ENCODE assay signal across 25 cellular contexts in genomic region chr18:25295624-25296138, GRCh38. TPM values are rescaled to one million over a fixed set of nuclear protein-coding genes. Genes with fewer than 3 reads are reported as not detected.
DNase-seq lines count a peak whose midpoint lies in the region; ATAC-seq, FAIRE-seq and TF ChIP-seq lines count a peak whose summit lies in the region.
"Had no signal": no experiment of that assay in that cellular context is flagged by ENCODE, and none has a peak within 500 bp of the region (broad histone marks: within the 10 kb centered on the region; RNA-seq: fewer than 3 reads in every experiment).

No MANE protein-coding gene starts in this region.

- H4K91ac ChIP-seq in H1 (replicated peaks; ENCODE audit: insufficient read length, low read length), result no peak overlapping the region

- no peaks in the 10 kb centered on the region for H3K27me3 Mint-ChIP-seq in glutamatergic neuron (ENCODE audit: unreplicated experiment)
- H3K27me3 Mint-ChIP-seq in activated CD8-positive, alpha-beta T cell treated with anti-CD3 and anti-CD28 coated beads, Interleukin-2, amount 10 ng/mL, durations not matched to agents 7 days and 5 days (ENCODE audit: low read depth), result no peaks in the 10 kb centered on the region
- H3K27me3 Mint-ChIP-seq: CD4-positive, alpha-beta T cell had no signal

- no peaks in the 10 kb centered on the region for H3K9me3 ChIP-seq in A549
- H3K9me3 ChIP-seq in H1 (ENCODE audit: insufficient read depth in 2 of 2, low read depth in 1 of 2, low read length in 1 of 2), result no peaks in the 10 kb centered on the region
- H3K9me3 ChIP-seq: BE2C; BLaER1 treated with 17β-estradiol and CSF1 and Interleukin-3, amounts not matched to agents 10 nM and 100 nM; HAP-1 had no signal

- no peak for TF ChIP-seq RAD21 in A549 (conservative IDR thresholded peaks at IDR 0.05 in 1 of 2, IDR thresholded peaks at IDR 0.05 in 1 of 2)
- TF ChIP-seq RAD21 in H1 (IDR thresholded peaks at IDR 0.05 in 1 of 2, conservative IDR thresholded peaks at IDR 0.05 in 1 of 2; ENCODE audit: low read depth in 2 of 2, low read length in 2 of 2), result no peak

- H3K4ac ChIP-seq in H1 (replicated peaks; ENCODE audit: insufficient read length, low read depth, low read length), result no peak overlapping the region

- H2BK20ac ChIP-seq in H1 (ENCODE audit: low read length), result no peak overlapping the region

- no peak overlapping the region for H2BK12ac ChIP-seq in H1 (ENCODE audit: low read depth, low read length)

- H3K23ac ChIP-seq in H1 (ENCODE audit: insufficient read length), result no peak overlapping the region

- H3K23me2 ChIP-seq in H1 (ENCODE audit: low read depth, low read length), result no peaks in the 10 kb centered on the region; the same call in 1 of the 2 replicates

- H3K36me3 Mint-ChIP-seq in glutamatergic neuron (ENCODE audit: unreplicated experiment), result no peaks in the 10 kb centered on the region
- H3K36me3 Mint-ChIP-seq in activated CD8-positive, alpha-beta T cell treated with anti-CD3 and anti-CD28 coated beads, Interleukin-2, amount 10 ng/mL, durations not matched to agents 7 days and 5 days (ENCODE audit: low read depth), result no peaks in the 10 kb centered on the region
- H3K36me3 Mint-ChIP-seq: CD14-positive monocyte; CD8-positive, alpha-beta memory T cell had no signal

- H3K9ac ChIP-seq in H1 (replicated peaks in 1 of 4; ENCODE audit: extremely low read depth in 1 of 4, low read depth in 3 of 4, low read length in 3 of 4), result no peak overlapping the region
- H3K9ac ChIP-seq: BLaER1 treated with 17β-estradiol and CSF1 and Interleukin-3, amounts not matched to agents 10 nM and 100 nM had no signal

- no peaks in the 10 kb centered on the region for H4K20me1 ChIP-seq in H1 (replicated peaks in 1 of 2; ENCODE audit: control insufficient read depth in 1 of 2, insufficient read depth in 2 of 2, low read length in 2 of 2)
- H4K20me1 ChIP-seq: BLaER1 treated with 17β-estradiol and CSF1 and Interleukin-3, amounts not matched to agents 10 nM and 100 nM had no signal

- no peak overlapping the region for H3K4me3 Mint-ChIP-seq in glutamatergic neuron (ENCODE audit: unreplicated experiment)
- H3K4me3 Mint-ChIP-seq in activated CD8-positive, alpha-beta T cell treated with anti-CD3 and anti-CD28 coated beads, Interleukin-2, amount 10 ng/mL, durations not matched to agents 7 days and 5 days, result no peak overlapping the region
- H3K4me3 Mint-ChIP-seq: CD14-positive monocyte; CD4-positive, alpha-beta T cell; CD8-positive, alpha-beta memory T cell; GM23338; HFFc6 had no signal

- no peak for TF ChIP-seq CTCF in A549 (IDR thresholded peaks at IDR 0.05)
- no peak for TF ChIP-seq CTCF in H1 (IDR thresholded peaks at IDR 0.05; ENCODE audit: control extremely low read depth in 1 of 3, insufficient read depth in 1 of 3, low read depth in 1 of 3, low read length in 3 of 3)
- no peak for TF ChIP-seq CTCF in glutamatergic neuron (IDR thresholded peaks at IDR 0.05; ENCODE audit: partially characterized antibody, unreplicated experiment)

- H3K4me3 ChIP-seq in A549 (no peak overlapping the region), H1 (ENCODE audit: extremely low read depth in 1 of 4, insufficient read depth in 2 of 4, low read depth in 3 of 4, low read length in 4 of 4) (no peak overlapping the region)
- H3K4me3 ChIP-seq: BLaER1 treated with 17β-estradiol and CSF1 and Interleukin-3, amounts not matched to agents 10 nM and 100 nM; GM12878; GM23338; HAP-1 had no signal

- no peaks in the 10 kb centered on the region for H3K9me3 Mint-ChIP-seq in glutamatergic neuron (ENCODE audit: unreplicated experiment)
- no peaks in the 10 kb centered on the region for H3K9me3 Mint-ChIP-seq in activated CD8-positive, alpha-beta T cell treated with anti-CD3 and anti-CD28 coated beads, Interleukin-2, amount 10 ng/mL, durations not matched to agents 7 days and 5 days (ENCODE audit: insufficient read depth)
- H3K9me3 Mint-ChIP-seq: CD14-positive monocyte; CD4-positive, alpha-beta T cell; GM23338; HFFc6 had no signal

- TF ChIP-seq POLR2A in A549 (IDR thresholded peaks at IDR 0.05; ENCODE audit: low read length) (no peak), H1 (IDR thresholded peaks at IDR 0.05; ENCODE audit: control extremely low read depth in 1 of 2, low read depth in 2 of 2, low read length in 2 of 2) (no peak)

- no peaks in the 10 kb centered on the region for H3K36me3 ChIP-seq in H1 (ENCODE audit: control insufficient read depth in 2 of 4, insufficient read depth in 4 of 4, low read length in 3 of 4)
- H3K36me3 ChIP-seq: BE2C; BLaER1 treated with 17β-estradiol and CSF1 and Interleukin-3, amounts not matched to agents 10 nM and 100 nM; HAP-1 had no signal

- H3K56ac ChIP-seq in H1 (replicated peaks; ENCODE audit: insufficient read length, low read depth, low read length), result no peak overlapping the region

- H3K27ac ChIP-seq in A549 (no peak overlapping the region), H1 (ENCODE audit: low read depth, low read length) (no peak overlapping the region)
- H3K27ac ChIP-seq: BLaER1 treated with 17β-estradiol and CSF1 and Interleukin-3, amounts not matched to agents 10 nM and 100 nM had no signal

- no peak for ATAC-seq in A549
- ATAC-seq in activated CD8-positive, alpha-beta T cell treated with anti-CD3 and anti-CD28 coated beads, Interleukin-2, amount 10 ng/mL, durations not matched to agents 7 days and 5 days, result no peak
- ATAC-seq: GM12878, GM23338 had no signal

- WGBS in A549 (ENCODE audit: missing lambda C conversion rate), result 15% methylated on average over 2 of the region's 2 CpGs
- 98% methylated on average over 2 of the region's 2 CpGs; no CpG with 5 or more reads in 1 of the 2 experiments for WGBS in H1 (ENCODE audit: extremely low coverage in 1 of 2, insufficient coverage in 1 of 2, insufficient read length in 1 of 2, insufficient replicate concordance in 2 of 2, low coverage in 1 of 2, low lambda C conversion rate in 2 of 2, missing lambda C conversion rate in 1 of 2), 2 experiments

- H3K27ac Mint-ChIP-seq in glutamatergic neuron (ENCODE audit: unreplicated experiment), result no peak overlapping the region
- no peak overlapping the region for H3K27ac Mint-ChIP-seq in activated CD8-positive, alpha-beta T cell treated with anti-CD3 and anti-CD28 coated beads, Interleukin-2, amount 10 ng/mL, durations not matched to agents 7 days and 5 days
- H3K27ac Mint-ChIP-seq: CD14-positive monocyte; CD4-positive, alpha-beta T cell; GM23338; HFFc6 had no signal

- POLR2A ChIA-PET in A549 (lab: Yijun Ruan, JAX) (no interaction called here), H1 (lab: Charles Lee; ENCODE audit: partially characterized antibody) (no interaction called here)
- POLR2A ChIA-PET in activated CD8-positive, alpha-beta T cell treated with anti-CD3 and anti-CD28 coated beads, Interleukin-2, amount 10 ng/mL, durations not matched to agents 7 days and 5 days (lab: Charles Lee), result no interaction called here

- no peak overlapping the region for H4K8ac ChIP-seq in H1 (ENCODE audit: extremely low read depth, insufficient read depth, low read length)

- DNase-seq in A549 (ENCODE audit: low read depth in 1 of 2, low spot score in 1 of 2), result no peak
- DNase-seq in H1 (ENCODE audit: low read depth in 1 of 2, low spot score in 2 of 2), result no peak
- DNase-seq in glutamatergic neuron, result no peak
- DNase-seq in NCI-H345 (lab: John Stamatoyannopoulos, UW), result no peak
- DNase-seq in activated CD8-positive, alpha-beta T cell treated with anti-CD3 and anti-CD28 coated beads, Interleukin-2, amount 10 ng/mL, durations not matched to agents 7 days and 5 days, result no peak
- no peak for DNase-seq in activated CD4-positive, alpha-beta T cell treated with anti-CD3 and anti-CD28 coated beads, Interleukin-2, amount 50 U/mL, for 4 hours
- DNase-seq: ACHN; AML-193; BE2C; CD4-positive, alpha-beta T cell; CD8-positive, alpha-beta memory T cell; DMS79; EL; GDM1; HFFc6 had no signal

- no peaks in the 10 kb centered on the region for H3K27me3 ChIP-seq in H1 (replicated peaks in 1 of 4; ENCODE audit: control insufficient read depth in 3 of 4, extremely low read depth in 1 of 4, insufficient read depth in 3 of 4, low read length in 3 of 4)
- H3K27me3 ChIP-seq: BE2C; BLaER1 treated with 17β-estradiol and CSF1 and Interleukin-3, amounts not matched to agents 10 nM and 100 nM had no signal

- H2BK5ac ChIP-seq in H1 (ENCODE audit: low read depth, low read length), result no peak overlapping the region

- peak; percentile 84 for FAIRE-seq in A204.1 (lab: Jason Lieb, UNC)
- FAIRE-seq in A549 (lab: Jason Lieb, UNC), result no peak
- FAIRE-seq in TTC549 (lab: Jason Lieb, UNC), result peak; percentile 38
- FAIRE-seq in H1 (lab: Jason Lieb, UNC), result no peak
- FAIRE-seq: GM12878, GM19239, H54 had no signal

- TF ChIP-seq EP300 in A549 (IDR thresholded peaks at IDR 0.05), result no peak
- TF ChIP-seq EP300 in H1 (IDR thresholded peaks at IDR 0.05; ENCODE audit: borderline replicate concordance in 1 of 2, low read depth in 2 of 2, low read length in 2 of 2), result no peak

- peaks cover 3% of the 10 kb centered on the region; the same call in 1 of the 2 replicates for H3K79me1 ChIP-seq in H1 (ENCODE audit: low read depth, low read length)

- H3K4me2 ChIP-seq in A549 (no peak overlapping the region), H1 (ENCODE audit: insufficient read depth in 1 of 2, low read depth in 2 of 2, low read length in 2 of 2) (no peak overlapping the region)
- H3K4me2 ChIP-seq: BLaER1 treated with 17β-estradiol and CSF1 and Interleukin-3, amounts not matched to agents 10 nM and 100 nM; GM23338 had no signal

- no peak overlapping the region for H2AFZ ChIP-seq in H1 (ENCODE audit: low read length)
- H2AFZ ChIP-seq: GM23338 had no signal

- no peak overlapping the region for H3K14ac ChIP-seq in H1 (ENCODE audit: insufficient read length)

- no peak overlapping the region for H4K5ac ChIP-seq in H1 (ENCODE audit: insufficient read length, low read depth, low read length)

- H2BK15ac ChIP-seq in H1 (ENCODE audit: low read length), result no peak overlapping the region

- H3K4me1 Mint-ChIP-seq in glutamatergic neuron (ENCODE audit: low read depth, unreplicated experiment), result no peaks in the 10 kb centered on the region
- no peaks in the 10 kb centered on the region for H3K4me1 Mint-ChIP-seq in activated CD8-positive, alpha-beta T cell treated with anti-CD3 and anti-CD28 coated beads, Interleukin-2, amount 10 ng/mL, durations not matched to agents 7 days and 5 days (ENCODE audit: low read depth)
- H3K4me1 Mint-ChIP-seq: CD8-positive, alpha-beta memory T cell; GM23338 had no signal

- no peak overlapping the region for H2BK120ac ChIP-seq in H1 (replicated peaks; ENCODE audit: low read depth, low read length)

- no peak overlapping the region for H3K18ac ChIP-seq in H1 (ENCODE audit: extremely low read depth, low read length)

- CTCF ChIA-PET in A549 (lab: Yijun Ruan, JAX) (no interaction called here), H1 (lab: Charles Lee; ENCODE audit: partially characterized antibody) (no interaction called here)
- CTCF ChIA-PET in activated CD8-positive, alpha-beta T cell treated with anti-CD3 and anti-CD28 coated beads, Interleukin-2, amount 10 ng/mL, durations not matched to agents 7 days and 5 days (lab: Charles Lee), result no interaction called here

- H3K4me1 ChIP-seq in A549, result no peaks in the 10 kb centered on the region
- H3K4me1 ChIP-seq in H1 (replicated peaks in 1 of 4; ENCODE audit: control insufficient read depth in 3 of 4, insufficient read depth in 4 of 4, low read length in 3 of 4), result no peaks in the 10 kb centered on the region
- H3K4me1 ChIP-seq: BE2C, HAP-1 had no signal

- no peak overlapping the region for H2AK5ac ChIP-seq in H1 (ENCODE audit: low read depth, low read length)

- H3K79me2 ChIP-seq in H1 (ENCODE audit: control insufficient read depth in 1 of 2, insufficient read depth in 2 of 2, low read length in 2 of 2), result no peaks in the 10 kb centered on the region

RNA-seq across cellular contexts. Expression of gene ZNF521, which starts 56.3 kb away (rescaled TPM):
- not detected in 2 replicates for polyA plus RNA-seq in A549 (2011; rRNA removed)
- not detected in 2 replicates for polyA plus RNA-seq in A549 (2012; cell fraction: cytosol; rRNA removed)
- 0.05 TPM in 1 of 2 replicates, not detected in the other for polyA plus RNA-seq in A549 (2012; cell fraction: nucleus; rRNA removed)
- not detected in 3 replicates for polyA plus RNA-seq in A549 (2017; fragmentation: RNase III; extraction: RNeasy Plus Mini Kit Qiagen cat#74134 plus additional on column Dnase treatment)
- not detected in 2 replicates for polyA minus RNA-seq in A549 (2011; rRNA and poly(A)+ RNA removed)
- total RNA-seq in H1 (2021; fragmentation: NEBNext Ultra II Directional; extraction: Animal tissue kit (Norgen Biotek cat#: 25700)), result 15.8 and 16.8 TPM in 2 replicates
- polyA plus RNA-seq in H1 (2011; rRNA removed), result 9.5 and 12.6 TPM in 2 replicates
- polyA plus RNA-seq in H1 (2011; cell fraction: cytosol; rRNA removed), result 24.2 TPM
- 27.7 TPM for polyA plus RNA-seq in H1 (2011; cell fraction: nucleus; rRNA removed)
- 8.9 to 12.8 TPM (median 10.5 TPM) in 4 replicates for polyA plus RNA-seq in H1 (2012, experiment 1 of 2)
- 0.41 TPM for polyA plus RNA-seq in H1 (2012, experiment 2 of 2)
- polyA plus RNA-seq in H1 (2013, experiment 1 of 2), result 3.7 TPM
- polyA plus RNA-seq in H1 (2013, experiment 2 of 2), result 2.9 TPM
- 84.4 and 98.4 TPM in 2 replicates for polyA minus RNA-seq in H1 (2011; rRNA and poly(A)+ RNA removed)
- polyA minus RNA-seq in H1 (2011; cell fraction: cytosol; rRNA and poly(A)+ RNA removed), result 14.1 TPM
- polyA minus RNA-seq in H1 (2011; cell fraction: nucleus; rRNA and poly(A)+ RNA removed), result 120 TPM
- 58.7 TPM for total RNA-seq in glutamatergic neuron (ENCODE audit: unreplicated experiment)
- not detected for total RNA-seq in activated CD8-positive, alpha-beta T cell treated with anti-CD3 and anti-CD28 coated beads, Interleukin-2, amount 10 ng/mL, durations not matched to agents 7 days and 5 days
- total RNA-seq: A172; CD4-positive, alpha-beta T cell; CD8-positive, alpha-beta memory T cell had no signal
- polyA plus RNA-seq: CD8-positive, alpha-beta memory T cell had no signal

Comparison
In these comparisons a context has a peak if more than half of its experiments do, and no peak if none do; other contexts are left out.
1. RNA of gene ZNF521, which starts 56.3 kb away (total RNA-seq): 58.7 TPM in glutamatergic neuron (single experiment) and 15.8 to 16.8 TPM in H1; not detected in activated CD8-positive, alpha-beta T cell treated with anti-CD3 and anti-CD28 coated beads, Interleukin-2, amount 10 ng/mL, durations not matched to agents 7 days and 5 days; every median in the first group is over 10 times any median in the second.